Comparison of ENCODE assay signal across 7 cellular contexts in genomic region chr6:157597461-157598312, GRCh38.
DNase-seq lines count a peak whose midpoint lies in the region; ATAC-seq and TF ChIP-seq lines count a peak whose summit lies in the region.

No MANE protein-coding gene starts in this region.

- TF ChIP-seq CTCF in coronary artery (IDR thresholded peaks at IDR 0.05) (peak; percentile 34), right lobe of liver (IDR thresholded peaks at IDR 0.05) (peak; percentile 62 to 70 (median 62))

- H3K4me3 ChIP-seq in coronary artery (no peak overlapping the region), right lobe of liver (no peak overlapping the region)

- H3K4me1 ChIP-seq in right lobe of liver: peaks cover 0 to 4% (median 0%) of the 10 kb centered on the region in 4 donors

- H3K9me3 ChIP-seq in T-helper 17 cell (ENCODE audit: control insufficient read depth, low read length, poor library complexity, severe bottlenecking) (no peaks in the 10 kb centered on the region), right lobe of liver (no peaks in the 10 kb centered on the region)

- H3K27me3 Mint-ChIP-seq in T-helper 17 cell: no peaks in the 10 kb centered on the region

- H3K27ac ChIP-seq in coronary artery: peak overlapping the region; percentile 19 to 75
- H3K27ac ChIP-seq in right lobe of liver: peak overlapping the region in 1 of 3 donors; percentile 20

- H3K36me3 ChIP-seq in right lobe of liver: no peaks in the 10 kb centered on the region

- no peaks in the 10 kb centered on the region for H3K27me3 ChIP-seq in right lobe of liver

- H3K4me3 Mint-ChIP-seq in T-helper 17 cell: no peak overlapping the region

- H3K4me1 Mint-ChIP-seq in T-helper 17 cell: peaks cover 6% of the 10 kb centered on the region

- ATAC-seq in T-helper 17 cell: peak; percentile 28
- ATAC-seq in right lobe of liver: peak; percentile 87 to 94 (median 92)
- no peak for ATAC-seq in stimulated activated naive CD8-positive, alpha-beta T cell treated with anti-CD3 and anti-CD28 coated beads, Interleukin-15, Interleukin-2, amounts not matched to agents 100 U/mL and 50 U/mL, for 24 hours
- no peak for ATAC-seq in HG03571 (IDR thresholded peaks at IDR 0.05; ENCODE audit: unreplicated experiment)

- H3K36me3 Mint-ChIP-seq in T-helper 17 cell (ENCODE audit: low read depth): peaks cover 2% of the 10 kb centered on the region

- in situ Hi-C loops in G401 (cut with HindIII; ENCODE audit: low sequenced_read_pairs): no loop called here

- TF ChIP-seq POLR2A in right lobe of liver (IDR thresholded peaks at IDR 0.05): no peak

- H3K27ac Mint-ChIP-seq in T-helper 17 cell: no peak overlapping the region

- DNase-seq in G401 (ENCODE audit: low spot score): peak; percentile 56
- DNase-seq in HuH-7 (ENCODE audit: low spot score): peak; percentile 86
- peak in 1 of 3 donors; percentile 10 for DNase-seq in T-helper 17 cell
- no peak for DNase-seq in coronary artery (ENCODE audit: low spot score)
- DNase-seq in right lobe of liver: peak in 2 of 3 donors; percentile 56 to 61
- peak; percentile 51 for DNase-seq in stimulated activated naive CD8-positive, alpha-beta T cell treated with anti-CD3 and anti-CD28 coated beads, Interleukin-15, Interleukin-2, amounts not matched to agents 100 U/mL and 50 U/mL, for 24 hours

- intact Hi-C loops in right lobe of liver (cut with DNase I): loop anchor here in 1 of 2 donors (10.0 kb wide), 1 partner anchor 53 kb away; no protein-coding TSS in a partner anchor

- 11% methylated on average over 6 of the region's 9 CpGs for WGBS in right lobe of liver (ENCODE audit: insufficient coverage, low coverage, low lambda C conversion rate, missing lambda C conversion rate)

Comparison
In these comparisons a context has a peak if more than half of its experiments do, and no peak if none do; other contexts are left out.
1. ATAC-seq: peak in T-helper 17 cell (single experiment) and right lobe of liver (4 of 4); none in stimulated activated naive CD8-positive, alpha-beta T cell treated with anti-CD3 and anti-CD28 coated beads, Interleukin-15, Interleukin-2, amounts not matched to agents 100 U/mL and 50 U/mL, for 24 hours (single experiment) and HG03571 (single experiment).